ENCODE assay signal across 1 cellular context in genomic region chr9:20319641-20320337, GRCh38.
TF ChIP-seq lines count a peak whose summit lies in the region.

No MANE protein-coding gene starts in this region.

TF ChIP-seq in HEK293, 187 proteins besides CTCF, POLR2A, EP300 and RAD21 (continued from another document and continues in another):
- TF ChIP-seq KLF17 (tag by site-specific recombination; IDR thresholded peaks at IDR 0.05): peak; percentile 78
- peak; percentile 71 for TF ChIP-seq ZNF335 (tag by site-specific recombination; conservative IDR thresholded peaks at IDR 0.05)
- no peak for TF ChIP-seq ZNF473 (tag by site-specific recombination; IDR thresholded peaks at IDR 0.05)
- TF ChIP-seq BCL11B (tag by site-specific recombination; IDR thresholded peaks at IDR 0.05; ENCODE audit: low read depth): no peak
- TF ChIP-seq ZNF558 (tag by site-specific recombination; IDR thresholded peaks at IDR 0.05): peak; percentile 66; the same call in 1 of the 2 replicates
- peak; percentile 73 for TF ChIP-seq HIC1 (tag by site-specific recombination; IDR thresholded peaks at IDR 0.05)
- peak; percentile 67 for TF ChIP-seq ZEB2 (tag by site-specific recombination; IDR thresholded peaks at IDR 0.05)
- TF ChIP-seq GLI2 (tag by site-specific recombination; IDR thresholded peaks at IDR 0.05; ENCODE audit: borderline replicate concordance, low read depth): peak; percentile 40; the same call in 1 of the 2 replicates
- no peak for TF ChIP-seq REST (tag by site-specific recombination; IDR thresholded peaks at IDR 0.05)
- peak; percentile 100 for TF ChIP-seq PRDM4 (tag by site-specific recombination; IDR thresholded peaks at IDR 0.05)
- peak; percentile 6; the same call in 1 of the 2 replicates for TF ChIP-seq ZNF654 (tag by site-specific recombination; IDR thresholded peaks at IDR 0.05; ENCODE audit: low read depth)
- TF ChIP-seq ZNF26 (tag by site-specific recombination; IDR thresholded peaks at IDR 0.05): no peak
- peak; percentile 37; the same call in 1 of the 2 replicates for TF ChIP-seq ZNF449 (tag by site-specific recombination; IDR thresholded peaks at IDR 0.05)
- peak; percentile 48; the same call in 1 of the 2 replicates for TF ChIP-seq ZNF660 (tag by site-specific recombination; IDR thresholded peaks at IDR 0.05)
- no peak for TF ChIP-seq ZNF239 (tag by site-specific recombination; IDR thresholded peaks at IDR 0.05)
- TF ChIP-seq ZNF366 (tag by site-specific recombination; conservative IDR thresholded peaks at IDR 0.05): peak; percentile 90
- TF ChIP-seq ZNF274 (IDR thresholded peaks at IDR 0.05; ENCODE audit: low read length): no peak
- no peak for TF ChIP-seq ZNF274 (tag by site-specific recombination; IDR thresholded peaks at IDR 0.05; ENCODE audit: borderline replicate concordance)
- peak; percentile 57; the same call in 1 of the 2 replicates for TF ChIP-seq ZNF184 (tag by site-specific recombination; IDR thresholded peaks at IDR 0.05)
- TF ChIP-seq ZNF280C (tag by site-specific recombination; IDR thresholded peaks at IDR 0.05): no peak
- no peak for TF ChIP-seq HOXA7 (CRISPR knock-in tag; IDR thresholded peaks at IDR 0.05; ENCODE audit: borderline replicate concordance)
- 0 out of 2 replicates have a peak, but pooled peaks have one; percentile 23 for TF ChIP-seq TCF7L2 (IDR thresholded peaks at IDR 0.05; ENCODE audit: borderline replicate concordance, low read depth, low read length)
- TF ChIP-seq ZBTB26 (tag by site-specific recombination; optimal IDR thresholded peaks at IDR 0.05): no peak
- TF ChIP-seq PRDM6 (tag by site-specific recombination; IDR thresholded peaks at IDR 0.05): peak; percentile 92
- no peak for TF ChIP-seq ZNF560 (tag by site-specific recombination; IDR thresholded peaks at IDR 0.05; ENCODE audit: borderline replicate concordance)
- TF ChIP-seq KLF10 (tag by site-specific recombination; IDR thresholded peaks at IDR 0.05): no peak
- TF ChIP-seq SP7 (tag by site-specific recombination; IDR thresholded peaks at IDR 0.05): peak; percentile 99
- no peak for TF ChIP-seq ZNF76 (tag by site-specific recombination; IDR thresholded peaks at IDR 0.05; ENCODE audit: borderline replicate concordance, low read depth)
- TF ChIP-seq ZNF146 (tag by site-specific recombination; IDR thresholded peaks at IDR 0.05): no peak
- TF ChIP-seq ZNF133 (tag by site-specific recombination; IDR thresholded peaks at IDR 0.05): no peak
- peak; percentile 38; the same call in 1 of the 2 replicates for TF ChIP-seq ZBTB48 (tag by site-specific recombination; IDR thresholded peaks at IDR 0.05)
- TF ChIP-seq KLF8 (tag by site-specific recombination; IDR thresholded peaks at IDR 0.05): peak; percentile 57; the same call in 1 of the 2 replicates
- TF ChIP-seq MZF1 (tag by site-specific recombination; IDR thresholded peaks at IDR 0.05; ENCODE audit: borderline replicate concordance): 0 out of 2 replicates have a peak, but pooled peaks have one; percentile 43
- TF ChIP-seq ZNF658 (tag by site-specific recombination; IDR thresholded peaks at IDR 0.05): no peak
- TF ChIP-seq ZBTB44 (tag by site-specific recombination; IDR thresholded peaks at IDR 0.05): peak; percentile 93
- no peak for TF ChIP-seq ZNF548 (tag by site-specific recombination; IDR thresholded peaks at IDR 0.05)
- peak; percentile 46; the same call in 1 of the 2 replicates for TF ChIP-seq BCL11A (tag by site-specific recombination; IDR thresholded peaks at IDR 0.05; ENCODE audit: low read depth)
- TF ChIP-seq ZNF701 (tag by site-specific recombination; IDR thresholded peaks at IDR 0.05): no peak
- peak; percentile 34 for TF ChIP-seq SCRT2 (tag by site-specific recombination; IDR thresholded peaks at IDR 0.05)
- no peak for TF ChIP-seq ZNF16 (tag by site-specific recombination; IDR thresholded peaks at IDR 0.05; ENCODE audit: low read depth)
- TF ChIP-seq ZNF2 (tag by site-specific recombination; IDR thresholded peaks at IDR 0.05): 0 out of 2 replicates have a peak, but pooled peaks have one; percentile 66
- peak; percentile 73 for TF ChIP-seq OSR2 (tag by site-specific recombination; IDR thresholded peaks at IDR 0.05)
